ENCODE assay signal across 11 cellular contexts in genomic region chr15:74373056-74373650, GRCh38. TPM values are rescaled to one million over a fixed set of nuclear protein-coding genes. Genes with fewer than 3 reads are reported as not detected.
DNase-seq lines count a peak whose midpoint lies in the region; ATAC-seq, FAIRE-seq and TF ChIP-seq lines count a peak whose summit lies in the region.
"Had no signal": no experiment of that assay in that cellular context is flagged by ENCODE, and none has a peak within 500 bp of the region (broad histone marks: within the 10 kb centered on the region; RNA-seq: fewer than 3 reads in every experiment).

No MANE protein-coding gene starts in this region.

- peak overlapping the region; percentile 19 for H2BK15ac ChIP-seq in neuronal stem cell (ENCODE audit: low read length)

- no peak for FAIRE-seq in astrocyte (lab: Jason Lieb, UNC)

- H3K27me3 Mint-ChIP-seq in astrocyte (ENCODE audit: low read depth, unreplicated experiment) = peaks cover 27% of the 10 kb centered on the region

- H2AFZ ChIP-seq in astrocyte (ENCODE audit: low read depth, low read length) (peak overlapping the region; percentile 68), neuronal stem cell (ENCODE audit: low read length) (peak overlapping the region; percentile 99)

- peak overlapping the region; percentile 84 for H3K4me3 Mint-ChIP-seq in astrocyte (ENCODE audit: unreplicated experiment)

- no peak for ATAC-seq in HG02885 (IDR thresholded peaks at IDR 0.05; ENCODE audit: poor library complexity, unreplicated experiment)

- TF ChIP-seq EP300 in tibial nerve (IDR thresholded peaks at IDR 0.05) = no peak

- H3K4me2 ChIP-seq in astrocyte (ENCODE audit: low read length) (peak overlapping the region; percentile 96), neuronal stem cell (ENCODE audit: insufficient read depth, low read length, poor library complexity, severe bottlenecking) (no peak overlapping the region)

- H4K91ac ChIP-seq in neuronal stem cell (ENCODE audit: low read depth, low read length, poor library complexity) = peak overlapping the region; percentile 11

- H3K4me3 ChIP-seq in LNCaP clone FGC (ENCODE audit: low read depth, low read length) (peak overlapping the region; percentile 77; the same call in 1 of the 2 replicates), astrocyte (ENCODE audit: insufficient read depth, low read depth, low read length) (peak overlapping the region; percentile 73), neuronal stem cell (ENCODE audit: low read length in 2 of 2) (no peak overlapping the region), tibial nerve (no peak overlapping the region)

- H3K27ac ChIP-seq in astrocyte (ENCODE audit: low read depth, low read length) (no peak overlapping the region), neuronal stem cell (replicated peaks; ENCODE audit: low read length) (no peak overlapping the region), tibial nerve (no peak overlapping the region)
- H3K27ac ChIP-seq: right atrium auricular region had no signal

- no peaks in the 10 kb centered on the region for H3K36me3 Mint-ChIP-seq in astrocyte (ENCODE audit: low read depth, unreplicated experiment)

- no peaks in the 10 kb centered on the region for H3K9me3 ChIP-seq in astrocyte (ENCODE audit: insufficient read depth, low read depth, low read length)
- no peaks in the 10 kb centered on the region for H3K9me3 ChIP-seq in neuronal stem cell (replicated peaks in 1 of 2; ENCODE audit: control insufficient read depth in 2 of 2, insufficient read depth in 1 of 2, low read depth in 1 of 2, low read length in 2 of 2)
- H3K9me3 ChIP-seq in tibial nerve = no peaks in the 10 kb centered on the region
- H3K9me3 ChIP-seq: ascending aorta, right atrium auricular region had no signal

- H3K9ac ChIP-seq in astrocyte (ENCODE audit: low read length) (no peak overlapping the region), neuronal stem cell (ENCODE audit: low read depth, low read length, poor library complexity) (peak overlapping the region; percentile 90)

- no peaks in the 10 kb centered on the region for H3K9me3 Mint-ChIP-seq in astrocyte (ENCODE audit: unreplicated experiment)

- no peak overlapping the region for H4K8ac ChIP-seq in neuronal stem cell (ENCODE audit: low read depth, low read length)

- no peaks in the 10 kb centered on the region for H3K79me1 ChIP-seq in neuronal stem cell (ENCODE audit: low read depth, low read length)

- no peaks in the 10 kb centered on the region for H3K4me1 Mint-ChIP-seq in astrocyte (ENCODE audit: low read depth, unreplicated experiment)

- peak overlapping the region; percentile 58 for H3K18ac ChIP-seq in neuronal stem cell (ENCODE audit: low read length)

- H2BK12ac ChIP-seq in neuronal stem cell (ENCODE audit: low read length) = peak overlapping the region; percentile 92

- no peaks in the 10 kb centered on the region for H3K79me2 ChIP-seq in astrocyte (ENCODE audit: insufficient read depth, low read length)

- no CpG with 5 or more reads among the region's 13 CpGs for WGBS in neuronal stem cell (ENCODE audit: extremely low coverage in 2 of 2, insufficient read length in 2 of 2, insufficient replicate concordance in 1 of 2), 2 donors
- 59 to 61% methylated on average over 13 of the region's 13 CpGs for WGBS in tibial nerve, 2 donors

- H3K23ac ChIP-seq in neuronal stem cell (ENCODE audit: low read depth, low read length, poor library complexity) = peak overlapping the region; percentile 77

- TF ChIP-seq CTCF in LNCaP clone FGC (IDR thresholded peaks at IDR 0.05; ENCODE audit: control insufficient read depth, extremely low read depth, insufficient read depth) (no peak), astrocyte (IDR thresholded peaks at IDR 0.05; ENCODE audit: insufficient read depth, low read depth, low read length) (no peak), tibial nerve (IDR thresholded peaks at IDR 0.05) (no peak)

- no peak overlapping the region for H3K4ac ChIP-seq in neuronal stem cell (ENCODE audit: low read length)

- H3K36me3 ChIP-seq in astrocyte (ENCODE audit: insufficient read depth, low read length) = no peaks in the 10 kb centered on the region
- no peaks in the 10 kb centered on the region for H3K36me3 ChIP-seq in neuronal stem cell (replicated peaks in 1 of 2; ENCODE audit: control insufficient read depth in 2 of 2, insufficient read depth in 2 of 2, low read length in 2 of 2)
- no peaks in the 10 kb centered on the region for H3K36me3 ChIP-seq in tibial nerve
- H3K36me3 ChIP-seq: ascending aorta, right atrium auricular region had no signal

- H3K27me3 ChIP-seq in astrocyte (ENCODE audit: insufficient read depth, low read length) = peaks cover 17% of the 10 kb centered on the region
- H3K27me3 ChIP-seq in neuronal stem cell (ENCODE audit: control insufficient read depth in 3 of 3, insufficient read depth in 3 of 3, low read depth in 1 of 3, low read length in 3 of 3) = peaks cover 0 to 73% (median 7%) of the 10 kb centered on the region in 3 experiments
- H3K27me3 ChIP-seq in tibial nerve = no peaks in the 10 kb centered on the region
- H3K27me3 ChIP-seq: ascending aorta, right atrium auricular region had no signal

- H3K14ac ChIP-seq in neuronal stem cell (ENCODE audit: low read length) = peak overlapping the region; percentile 75

- H3K27ac Mint-ChIP-seq in astrocyte (ENCODE audit: unreplicated experiment) = peak overlapping the region; percentile 5

- H3K4me1 ChIP-seq in astrocyte (ENCODE audit: insufficient read depth, low read length) (peaks cover 13% of the 10 kb centered on the region), neuronal stem cell (ENCODE audit: control insufficient read depth in 2 of 2, insufficient read depth in 1 of 2, low read depth in 1 of 2, low read length in 2 of 2) (peaks cover 2 to 8% of the 10 kb centered on the region in 2 donors), tibial nerve (peaks cover 0 to 22% (median 7%) of the 10 kb centered on the region in 4 donors)

- no peaks in the 10 kb centered on the region for H4K20me1 ChIP-seq in astrocyte (ENCODE audit: insufficient read depth, low read length)

- H2AK5ac ChIP-seq in neuronal stem cell (ENCODE audit: low read depth, low read length) = peak overlapping the region; percentile 96

- no peak overlapping the region for H2BK120ac ChIP-seq in neuronal stem cell (ENCODE audit: low read depth, low read length)

- peak overlapping the region; percentile 76 for H2BK5ac ChIP-seq in neuronal stem cell (ENCODE audit: low read length)

- TF ChIP-seq POLR2A in tibial nerve (IDR thresholded peaks at IDR 0.05) = no peak

- DNase-seq in NCI-H146 (lab: John Stamatoyannopoulos, UW) (peak; percentile 15), NCI-H146 treated with DMSO at 0.1 percent for 48 hours (lab: John Stamatoyannopoulos, UW; ENCODE audit: unreplicated experiment) (no peak), LNCaP clone FGC (ENCODE audit: low read depth) (no peak), astrocyte (ENCODE audit: low read depth) (no peak), neuronal stem cell (ENCODE audit: low spot score) (no peak), activated gamma-delta T cell (lab: John Stamatoyannopoulos, UW) (no peak), tibial nerve (ENCODE audit: low spot score in 2 of 2) (no peak)

RNA-seq across cellular contexts. Expression of gene CYP11A1, which starts 5.7 kb away (rescaled TPM):
- total RNA-seq in astrocyte (0.43 and 0.60 TPM in 2 replicates), tibial nerve (1 to 10 TPM; 2.4 to 5.7 (median 4.1) TPM)
- 0.77 TPM for polyA plus RNA-seq in neuronal stem cell (2013, experiment 1 of 2)
- 0.80 TPM for polyA plus RNA-seq in neuronal stem cell (2013, experiment 2 of 2)
- total RNA-seq: NCI-H460 had no signal

Comparison
In these comparisons a context has a peak if more than half of its experiments do, and no peak if none do; other contexts are left out.
1. H3K4me3 ChIP-seq: peak in LNCaP clone FGC (single experiment) and astrocyte (single experiment); none in neuronal stem cell (0 of 2) and tibial nerve (0 of 4).